1 cellular context compared by ENCODE assay signal in the genomic region with DNA sequence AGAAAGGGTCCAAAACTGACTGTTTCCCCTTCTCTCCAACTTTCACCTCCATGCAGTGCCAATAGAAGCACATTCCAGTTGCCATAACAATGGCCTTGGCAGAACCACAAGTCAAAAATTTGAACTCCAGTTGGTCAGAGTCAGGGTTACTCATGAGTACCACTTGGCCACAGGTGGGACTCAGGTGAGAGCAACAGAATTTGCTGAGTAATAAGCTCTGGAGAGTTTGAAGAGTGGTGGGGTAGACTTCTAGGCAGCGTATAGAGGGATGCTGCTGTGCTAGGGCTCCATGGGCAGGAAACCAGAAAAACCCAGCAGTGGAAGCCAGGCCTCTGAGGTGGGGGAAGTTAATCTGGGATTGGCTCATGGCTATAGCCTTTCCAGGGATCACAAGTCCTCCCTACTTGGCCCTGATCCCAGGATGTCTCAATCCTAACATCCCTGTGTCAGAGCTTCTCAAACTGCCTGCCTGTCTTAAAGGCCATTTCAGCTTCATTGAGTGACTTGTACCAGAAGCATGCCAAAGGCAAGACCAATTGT.
TF ChIP-seq lines count a peak whose summit lies in the region.

No MANE protein-coding gene starts in this region.

TF ChIP-seq in liver, 16 proteins besides CTCF, POLR2A, EP300 and RAD21 (continued from another document):
- TF ChIP-seq, protein P1, sequence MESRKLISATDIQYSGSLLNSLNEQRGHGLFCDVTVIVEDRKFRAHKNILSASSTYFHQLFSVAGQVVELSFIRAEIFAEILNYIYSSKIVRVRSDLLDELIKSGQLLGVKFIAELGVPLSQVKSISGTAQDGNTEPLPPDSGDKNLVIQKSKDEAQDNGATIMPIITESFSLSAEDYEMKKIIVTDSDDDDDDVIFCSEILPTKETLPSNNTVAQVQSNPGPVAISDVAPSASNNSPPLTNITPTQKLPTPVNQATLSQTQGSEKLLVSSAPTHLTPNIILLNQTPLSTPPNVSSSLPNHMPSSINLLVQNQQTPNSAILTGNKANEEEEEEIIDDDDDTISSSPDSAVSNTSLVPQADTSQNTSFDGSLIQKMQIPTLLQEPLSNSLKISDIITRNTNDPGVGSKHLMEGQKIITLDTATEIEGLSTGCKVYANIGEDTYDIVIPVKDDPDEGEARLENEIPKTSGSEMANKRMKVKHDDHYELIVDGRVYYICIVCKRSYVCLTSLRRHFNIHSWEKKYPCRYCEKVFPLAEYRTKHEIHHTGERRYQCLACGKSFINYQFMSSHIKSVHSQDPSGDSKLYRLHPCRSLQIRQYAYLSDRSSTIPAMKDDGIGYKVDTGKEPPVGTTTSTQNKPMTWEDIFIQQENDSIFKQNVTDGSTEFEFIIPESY (IDR thresholded peaks at IDR 0.05) = peak; percentile 13
- peak; percentile 32 for TF ChIP-seq SP1 (IDR thresholded peaks at IDR 0.05)
- TF ChIP-seq HNF4G (IDR thresholded peaks at IDR 0.05) = peak; percentile 26
- TF ChIP-seq EGR1 (IDR thresholded peaks at IDR 0.05; ENCODE audit: low read depth in 2 of 2) = no peak
- peak in 1 of 2 donors; percentile 64 for TF ChIP-seq JUND (IDR thresholded peaks at IDR 0.05)
